Comparison of ENCODE assay signal across 2 cellular contexts in genomic region chr11:67576742-67577475, GRCh38.
A peak's percentile ranks its signal among the peaks of the same experiment; 100 is the strongest.
TF ChIP-seq lines count a peak whose summit lies in the region.

No MANE protein-coding gene starts in this region.

TF ChIP-seq in WTC11, 78 proteins besides CTCF, POLR2A, EP300 and RAD21:
- TF ChIP-seq GTF2I (CRISPR knock-in tag; conservative IDR thresholded peaks at IDR 0.05) (no peak), ETV6 (CRISPR knock-in tag; IDR thresholded peaks at IDR 0.05) (no peak), IRF2 (CRISPR knock-in tag; IDR thresholded peaks at IDR 0.05; ENCODE audit: borderline replicate concordance, low read depth) (no peak), ESRRA (CRISPR knock-in tag; IDR thresholded peaks at IDR 0.05; ENCODE audit: borderline replicate concordance) (no peak), CDX4 (CRISPR knock-in tag; IDR thresholded peaks at IDR 0.05; ENCODE audit: borderline replicate concordance) (no peak), GABPB1 (CRISPR knock-in tag; IDR thresholded peaks at IDR 0.05) (no peak), PRRX2 (CRISPR knock-in tag; IDR thresholded peaks at IDR 0.05) (no peak), ARID4B (CRISPR knock-in tag; IDR thresholded peaks at IDR 0.05; ENCODE audit: borderline replicate concordance) (no peak), MAX (CRISPR knock-in tag; IDR thresholded peaks at IDR 0.05) (no peak), ZBTB21 (CRISPR knock-in tag; IDR thresholded peaks at IDR 0.05; ENCODE audit: borderline replicate concordance) (no peak), NR2C2 (CRISPR knock-in tag; IDR thresholded peaks at IDR 0.05) (no peak), TEAD1 (CRISPR knock-in tag; IDR thresholded peaks at IDR 0.05) (no peak), ZNF121 (CRISPR knock-in tag; IDR thresholded peaks at IDR 0.05) (no peak), E2F5 (CRISPR knock-in tag; IDR thresholded peaks at IDR 0.05) (no peak), AFF4 (CRISPR knock-in tag; IDR thresholded peaks at IDR 0.05; ENCODE audit: borderline replicate concordance) (no peak), CBFB (CRISPR knock-in tag; IDR thresholded peaks at IDR 0.05; ENCODE audit: low read depth) (no peak)

TF ChIP-seq in HepG2, 621 proteins besides CTCF, POLR2A, EP300 and RAD21:
- TF ChIP-seq YY1 (IDR thresholded peaks at IDR 0.05; ENCODE audit: insufficient read depth, insufficient replicate concordance, low read depth, low read length) (no peak), STAG1 (CRISPR knock-in tag; IDR thresholded peaks at IDR 0.05) (peak; percentile 35), ZNF616 (CRISPR knock-in tag; IDR thresholded peaks at IDR 0.05; ENCODE audit: low read depth) (no peak), HDAC6 (IDR thresholded peaks at IDR 0.05; ENCODE audit: low read depth, low read length) (no peak)
